Comparison of ENCODE assay signal across 9 cellular contexts in genomic region chr9:90801507-90802289, GRCh38. TPM values are rescaled to one million over a fixed set of nuclear protein-coding genes. Genes with fewer than 3 reads are reported as not detected.
A peak's percentile ranks its signal among the peaks of the same experiment; 100 is the strongest.
DNase-seq lines count a peak whose midpoint lies in the region; ATAC-seq, FAIRE-seq and TF ChIP-seq lines count a peak whose summit lies in the region.
"Had no signal": no experiment of that assay in that cellular context is flagged by ENCODE, and none has a peak within 500 bp of the region (broad histone marks: within the 10 kb centered on the region; RNA-seq: fewer than 3 reads in every experiment).

SYK (plus strand) TSS chr9:90801819; CDS start chr9:90843899, 42,080 bp downstream.

- peak; percentile 48 for ATAC-seq in HG02885 (IDR thresholded peaks at IDR 0.05; ENCODE audit: poor library complexity, unreplicated experiment)

- H3K36me3 Mint-ChIP-seq in activated naive CD4-positive, alpha-beta T cell treated with anti-CD3 and anti-CD28 coated beads for 36 hours (ENCODE audit: low read depth) = no peaks in the 10 kb centered on the region

- H3K9me3 ChIP-seq in mesenchymal stem cell (ENCODE audit: control insufficient read depth, low read length) = no peaks in the 10 kb centered on the region

- H2AFZ ChIP-seq in mesenchymal stem cell (ENCODE audit: low read depth, low read length) = peak within 1 kb of the TSS; percentile 66

- peak within 1 kb of the TSS; percentile 98 for H2BK120ac ChIP-seq in mesenchymal stem cell (ENCODE audit: low read depth, low read length)

- H3K18ac ChIP-seq in mesenchymal stem cell (ENCODE audit: low read depth in 1 of 2, low read length in 2 of 2) = peak within 1 kb of the TSS; percentile 71 to 90

- H3K27me3 ChIP-seq in bronchial epithelial cell (ENCODE audit: control insufficient read depth, insufficient read depth, low read length) (no peaks in the 10 kb centered on the region), mesenchymal stem cell (ENCODE audit: control insufficient read depth in 1 of 2, insufficient read depth in 1 of 2, low read length in 2 of 2) (peaks cover 0 to 73% of the 10 kb centered on the region in 2 experiments)

- peaks cover 73% of the 10 kb centered on the region for H3K27me3 Mint-ChIP-seq in activated naive CD4-positive, alpha-beta T cell treated with anti-CD3 and anti-CD28 coated beads for 36 hours (ENCODE audit: low read depth)

- peak within 1 kb of the TSS; percentile 66 to 97 for H3K23ac ChIP-seq in mesenchymal stem cell (ENCODE audit: low read length in 2 of 2)

- peaks cover 2% of the 10 kb centered on the region for H3K4me1 Mint-ChIP-seq in activated naive CD4-positive, alpha-beta T cell treated with anti-CD3 and anti-CD28 coated beads for 36 hours (ENCODE audit: low read depth)

- H3K4ac ChIP-seq in mesenchymal stem cell (ENCODE audit: low read depth in 1 of 2, low read length in 2 of 2) = peak within 1 kb of the TSS; percentile 95 to 96

- no peak within 1 kb of the TSS for H3K27ac Mint-ChIP-seq in activated naive CD4-positive, alpha-beta T cell treated with anti-CD3 and anti-CD28 coated beads for 36 hours

- peak within 1 kb of the TSS; percentile 82 to 86 for H3K14ac ChIP-seq in mesenchymal stem cell (ENCODE audit: low read length in 2 of 2)

- under 1% methylated on average over 43 of the region's 82 CpGs for WGBS in mesenchymal stem cell
- 3% methylated on average over 82 of the region's 82 CpGs for WGBS in urinary bladder

- H3K4me3 Mint-ChIP-seq in activated naive CD4-positive, alpha-beta T cell treated with anti-CD3 and anti-CD28 coated beads for 36 hours = peak within 1 kb of the TSS; percentile 56

- peak within 1 kb of the TSS; percentile 66 for H4K8ac ChIP-seq in mesenchymal stem cell (ENCODE audit: low read length)

- peaks cover 4% of the 10 kb centered on the region for H3K79me1 ChIP-seq in mesenchymal stem cell (replicated peaks; ENCODE audit: low read length, poor library complexity, severe bottlenecking)

- H2BK12ac ChIP-seq in mesenchymal stem cell (ENCODE audit: low read length in 2 of 2) = peak within 1 kb of the TSS; percentile 6 to 93

- H3K9ac ChIP-seq in mesenchymal stem cell (ENCODE audit: low read length) = no peak within 1 kb of the TSS

- FAIRE-seq in bronchial epithelial cell (lab: Jason Lieb, UNC) = no peak
- FAIRE-seq: endothelial cell of umbilical vein had no signal

- peak within 1 kb of the TSS; percentile 96 for H2BK15ac ChIP-seq in mesenchymal stem cell (ENCODE audit: low read depth, poor library complexity, severe bottlenecking)

- intact Hi-C loops in activated naive CD4-positive, alpha-beta T cell treated with anti-CD3 and anti-CD28 coated beads for 36 hours (cut with micrococcal nuclease) = no loop called here

- peaks cover 13% of the 10 kb centered on the region for H3K4me1 ChIP-seq in mesenchymal stem cell (ENCODE audit: control insufficient read depth, insufficient read depth, low read depth, low read length)
- no peaks in the 10 kb centered on the region for H3K4me1 ChIP-seq in urinary bladder (ENCODE audit: insufficient read depth)

- CTCF ChIA-PET in activated naive CD4-positive, alpha-beta T cell treated with anti-CD3 and anti-CD28 coated beads for 36 hours (lab: Charles Lee) = interaction anchor here (0.9 kb wide), 1 partner anchor 69 kb away, joined by 3 read pairs; no protein-coding TSS in a partner anchor

- H3K4me2 ChIP-seq in mesenchymal stem cell (ENCODE audit: low read length, poor library complexity, severe bottlenecking) = peak within 1 kb of the TSS; percentile 99

- no peak for TF ChIP-seq CTCF in bronchial epithelial cell (IDR thresholded peaks at IDR 0.05; ENCODE audit: insufficient read depth, low read length, severe bottlenecking)

- H3K4me3 ChIP-seq in bronchial epithelial cell (ENCODE audit: low read depth, low read length) = peak within 1 kb of the TSS; percentile 82
- H3K4me3 ChIP-seq in mesenchymal stem cell (ENCODE audit: insufficient read depth in 1 of 2, low read depth in 1 of 2, low read length in 2 of 2) = peak within 1 kb of the TSS in 1 of 2 experiments; percentile 67
- H3K4me3 ChIP-seq in urinary bladder (ENCODE audit: low read depth, low read length) = peak within 1 kb of the TSS; percentile 32

- no peak for DNase-seq in activated naive CD4-positive, alpha-beta T cell treated with anti-CD3 and anti-CD28 coated beads for 36 hours
- no peak for DNase-seq in activated naive CD4-positive, alpha-beta T cell treated with anti-CD3 and anti-CD28 coated beads, Interleukin-2, amount 50 U/mL, for 16 hours
- peak; percentile 49 for DNase-seq in NCI-H774 (lab: John Stamatoyannopoulos, UW)
- DNase-seq in bronchial epithelial cell (ENCODE audit: low read depth) = peak; percentile 35
- DNase-seq in mesenchymal stem cell = no peak
- DNase-seq in NCI-H524 treated with DMSO at 0.1 percent for 48 hours (lab: John Stamatoyannopoulos, UW) = no peak

- peak within 1 kb of the TSS; percentile 14 for H2BK5ac ChIP-seq in mesenchymal stem cell (ENCODE audit: low read depth, low read length, poor library complexity, severe bottlenecking)

- H3K9me3 Mint-ChIP-seq in activated naive CD4-positive, alpha-beta T cell treated with anti-CD3 and anti-CD28 coated beads for 36 hours = no peaks in the 10 kb centered on the region

- peak within 1 kb of the TSS; percentile 59 for H4K91ac ChIP-seq in mesenchymal stem cell (ENCODE audit: low read length)

- H3K27ac ChIP-seq in mesenchymal stem cell (ENCODE audit: low read length, poor library complexity, severe bottlenecking) (peak within 1 kb of the TSS; percentile 13), urinary bladder (ENCODE audit: low read depth) (peak within 1 kb of the TSS; percentile 63)

- no peak within 1 kb of the TSS for H2AK5ac ChIP-seq in mesenchymal stem cell (ENCODE audit: low read length, severe bottlenecking)

- H3K36me3 ChIP-seq in bronchial epithelial cell (ENCODE audit: control insufficient read depth, insufficient read depth, low read length) (no peaks in the 10 kb centered on the region), mesenchymal stem cell (ENCODE audit: control insufficient read depth in 1 of 2, insufficient read depth in 2 of 2, low read depth in 1 of 2, low read length in 2 of 2) (no peaks in the 10 kb centered on the region), urinary bladder (ENCODE audit: insufficient read depth) (no peaks in the 10 kb centered on the region)

RNA-seq across cellular contexts. Expression of gene SYK, which starts in this region (rescaled TPM):
- total RNA-seq in activated naive CD4-positive, alpha-beta T cell treated with anti-CD3 and anti-CD28 coated beads for 36 hours = under 1 TPM; 0.07 to 0.19 TPM
- total RNA-seq in bronchial epithelial cell (29.2 and 29.7 TPM in 2 replicates), urinary bladder (12.1 TPM)
- polyA plus RNA-seq in mesenchymal stem cell (2013, experiment 1 of 2) = 23.7 TPM
- 22.9 TPM for polyA plus RNA-seq in mesenchymal stem cell (2013, experiment 2 of 2)
- 5.7 TPM for polyA plus RNA-seq in urinary bladder
- total RNA-seq: endothelial cell of umbilical vein had no signal
- polyA plus RNA-seq: endothelial cell of umbilical vein had no signal

Comparison
In these comparisons a context has a peak if more than half of its experiments do, and no peak if none do; other contexts are left out.
1. RNA of gene SYK (total RNA-seq): 29.2 to 29.7 TPM in bronchial epithelial cell and 12.1 TPM in urinary bladder (single experiment); 0.07 to 0.19 TPM in activated naive CD4-positive, alpha-beta T cell treated with anti-CD3 and anti-CD28 coated beads for 36 hours; every median in the first group is over 10 times any median in the second.
2. DNase-seq: peak in NCI-H774 (single experiment) and bronchial epithelial cell (single experiment); none in activated naive CD4-positive, alpha-beta T cell treated with anti-CD3 and anti-CD28 coated beads for 36 hours (single experiment), activated naive CD4-positive, alpha-beta T cell treated with anti-CD3 and anti-CD28 coated beads, Interleukin-2, amount 50 U/mL, for 16 hours (single experiment), mesenchymal stem cell (single experiment) and NCI-H524 treated with DMSO at 0.1 percent for 48 hours (single experiment).